In the genomic region with DNA sequence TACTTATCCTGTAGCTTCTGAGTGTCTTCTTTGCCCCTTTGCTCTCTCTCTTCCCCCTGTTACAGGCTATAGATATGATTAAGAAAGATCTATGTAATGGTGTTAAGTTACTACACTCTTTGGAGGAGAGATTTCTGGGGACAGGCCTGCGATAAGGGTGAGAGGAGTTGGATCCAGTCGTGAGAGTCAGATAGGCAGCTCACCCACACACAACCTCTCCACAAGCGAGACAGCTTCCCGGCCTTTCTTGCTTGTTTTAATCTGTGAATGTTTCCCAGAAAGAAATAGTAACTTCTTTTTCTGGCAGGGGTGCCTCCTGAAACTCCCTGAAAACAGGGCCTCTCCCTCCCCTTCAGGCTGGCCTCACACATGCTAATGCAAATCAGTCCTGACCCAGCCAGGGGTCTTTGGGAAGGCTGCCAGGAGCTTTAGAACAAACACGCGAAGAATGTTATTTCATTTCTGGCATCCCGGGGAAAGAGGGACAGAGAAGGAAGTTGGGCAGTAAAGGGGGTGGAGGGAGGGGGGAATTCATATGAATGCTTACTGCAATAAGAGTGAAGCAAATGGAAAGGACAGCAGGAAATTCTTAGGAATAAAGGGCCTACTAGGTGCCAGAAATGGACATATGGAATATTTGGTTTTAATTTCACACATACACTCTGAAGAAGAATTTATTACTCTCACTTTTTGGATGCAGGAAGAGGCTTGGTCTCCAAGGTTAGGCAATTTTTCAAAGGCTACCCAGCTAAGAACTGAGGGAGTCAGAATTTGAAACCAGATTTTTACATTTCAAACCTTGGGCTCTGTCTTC, we compare ENCODE assay signal across 11 cellular contexts.
A peak's percentile ranks its signal among the peaks of the same experiment; 100 is the strongest.
DNase-seq lines count a peak whose midpoint lies in the region; ATAC-seq and TF ChIP-seq lines count a peak whose summit lies in the region.
"Had no signal": no experiment of that assay in that cellular context is flagged by ENCODE, and none has a peak within 500 bp of the region (broad histone marks: within the 10 kb centered on the region; RNA-seq: fewer than 3 reads in every experiment).

No MANE protein-coding gene starts in this region.

- no peak overlapping the region for H2BK12ac ChIP-seq in neuronal stem cell (ENCODE audit: low read length)

- TF ChIP-seq POLR2A in adrenal gland (IDR thresholded peaks at IDR 0.05) = no peak
- TF ChIP-seq POLR2A in prostate gland (IDR thresholded peaks at IDR 0.05) = no peak

- H3K4ac ChIP-seq in neuronal stem cell (ENCODE audit: low read length) = no peak overlapping the region

- TF ChIP-seq CTCF in adrenal gland (IDR thresholded peaks at IDR 0.05) (no peak), heart right ventricle (IDR thresholded peaks at IDR 0.05) (no peak), prostate gland (IDR thresholded peaks at IDR 0.05) (no peak)

- no peak overlapping the region for H4K8ac ChIP-seq in neuronal stem cell (ENCODE audit: low read depth, low read length)

- H3K4me1 ChIP-seq in adrenal gland (replicated peaks in 1 of 2) = no peaks in the 10 kb centered on the region
- peaks cover 0 to 20% (median 14%) of the 10 kb centered on the region in 9 donors for H3K4me1 ChIP-seq in heart right ventricle
- H3K4me1 ChIP-seq in neuronal stem cell (ENCODE audit: control insufficient read depth in 2 of 2, insufficient read depth in 1 of 2, low read depth in 1 of 2, low read length in 2 of 2) = peaks cover 16 to 30% of the 10 kb centered on the region in 2 donors
- H3K4me1 ChIP-seq in prostate gland (replicated peaks) = no peaks in the 10 kb centered on the region

- no peak overlapping the region for H2AK5ac ChIP-seq in neuronal stem cell (ENCODE audit: low read depth, low read length)

- H3K27ac ChIP-seq in adrenal gland (peak overlapping the region in 2 of 5 donors; percentile 48 to 70), heart right ventricle (peak overlapping the region in 8 of 10 donors; percentile 6 to 64 (median 48)), neuronal stem cell (replicated peaks; ENCODE audit: low read length) (peak overlapping the region; percentile 79), prostate gland (no peak overlapping the region)
- H3K27ac ChIP-seq: C4-2B had no signal

- intact Hi-C loops in adrenal gland (cut with DNase I) = no loop called here
- intact Hi-C loops in heart right ventricle (cut with DNase I) = no loop called here
- intact Hi-C loops in prostate gland (cut with DNase I) = no loop called here

- H3K23ac ChIP-seq in neuronal stem cell (ENCODE audit: low read depth, low read length, poor library complexity) = no peak overlapping the region

- no peak overlapping the region for H3K14ac ChIP-seq in neuronal stem cell (ENCODE audit: low read length)

- ATAC-seq in heart right ventricle (peak in 7 of 8 donors; percentile 43 to 84 (median 70)), GM21619 (IDR thresholded peaks at IDR 0.05; ENCODE audit: unreplicated experiment) (no peak), GM21786 (IDR thresholded peaks at IDR 0.05; ENCODE audit: unreplicated experiment) (no peak)
- ATAC-seq: naive thymus-derived CD4-positive, alpha-beta T cell had no signal

- H2BK5ac ChIP-seq in neuronal stem cell (ENCODE audit: low read length) = no peak overlapping the region

- peak overlapping the region; percentile 18 for H3K4me2 ChIP-seq in neuronal stem cell (ENCODE audit: insufficient read depth, low read length, poor library complexity, severe bottlenecking)

- H2BK15ac ChIP-seq in neuronal stem cell (ENCODE audit: low read length) = no peak overlapping the region

- H3K27me3 ChIP-seq in adrenal gland (no peaks in the 10 kb centered on the region), heart right ventricle (no peaks in the 10 kb centered on the region), neuronal stem cell (ENCODE audit: control insufficient read depth in 3 of 3, insufficient read depth in 3 of 3, low read depth in 1 of 3, low read length in 3 of 3) (no peaks in the 10 kb centered on the region), prostate gland (replicated peaks; ENCODE audit: insufficient read depth) (no peaks in the 10 kb centered on the region)

- DNase-seq in EL (peak; percentile 74), adrenal gland (peak; percentile 21 to 77 (median 61)), heart right ventricle (peak in 1 of 2 donors; percentile 43), neuronal stem cell (ENCODE audit: low spot score) (peak; percentile 70), prostate gland (ENCODE audit: low spot score) (no peak), COR-L47 (lab: John Stamatoyannopoulos, UW) (no peak)
- DNase-seq: dermis blood vessel endothelial cell; naive thymus-derived CD4-positive, alpha-beta T cell had no signal

- no peak overlapping the region for H3K4me3 ChIP-seq in adrenal gland
- H3K4me3 ChIP-seq in heart right ventricle = no peak overlapping the region
- peak overlapping the region in 1 of 2 donors; percentile 13 for H3K4me3 ChIP-seq in neuronal stem cell (ENCODE audit: low read length in 2 of 2)
- H3K4me3 ChIP-seq in prostate gland = no peak overlapping the region

- H3K18ac ChIP-seq in neuronal stem cell (ENCODE audit: low read length) = no peak overlapping the region

- H3K36me3 ChIP-seq in adrenal gland (replicated peaks in 1 of 2) = no peaks in the 10 kb centered on the region
- H3K36me3 ChIP-seq in heart right ventricle = no peaks in the 10 kb centered on the region
- H3K36me3 ChIP-seq in neuronal stem cell (replicated peaks in 1 of 2; ENCODE audit: control insufficient read depth in 2 of 2, insufficient read depth in 2 of 2, low read length in 2 of 2) = no peaks in the 10 kb centered on the region
- H3K36me3 ChIP-seq in prostate gland = no peaks in the 10 kb centered on the region

- H3K9ac ChIP-seq in neuronal stem cell (ENCODE audit: low read depth, low read length, poor library complexity) = no peak overlapping the region

- H2BK120ac ChIP-seq in neuronal stem cell (ENCODE audit: low read depth, low read length) = no peak overlapping the region

- 46 to 67% (median 53%) methylated on average over 7 of the region's 7 CpGs for WGBS in adrenal gland, 4 donors
- WGBS in heart right ventricle, 2 donors = 12 to 16% methylated on average over 7 of the region's 7 CpGs
- no CpG with 5 or more reads among the region's 7 CpGs for WGBS in neuronal stem cell (ENCODE audit: extremely low coverage in 2 of 2, insufficient read length in 2 of 2, insufficient replicate concordance in 1 of 2), 2 donors
- WGBS in prostate gland = 24% methylated on average over 7 of the region's 7 CpGs

- H3K9me3 ChIP-seq in adrenal gland (replicated peaks in 1 of 3) (no peaks in the 10 kb centered on the region), heart right ventricle (no peaks in the 10 kb centered on the region), neuronal stem cell (replicated peaks in 1 of 2; ENCODE audit: control insufficient read depth in 2 of 2, insufficient read depth in 1 of 2, low read depth in 1 of 2, low read length in 2 of 2) (no peaks in the 10 kb centered on the region), prostate gland (no peaks in the 10 kb centered on the region)

- no peaks in the 10 kb centered on the region for H3K79me1 ChIP-seq in neuronal stem cell (ENCODE audit: low read depth, low read length)

- H4K91ac ChIP-seq in neuronal stem cell (ENCODE audit: low read depth, low read length, poor library complexity) = no peak overlapping the region

- H2AFZ ChIP-seq in neuronal stem cell (ENCODE audit: low read length) = peak overlapping the region; percentile 72

Comparison
In these comparisons a context has a peak if more than half of its experiments do, and no peak if none do; other contexts are left out.
1. DNase-seq: peak in EL (single experiment), adrenal gland (7 of 7) and neuronal stem cell (single experiment); none in prostate gland (single experiment) and COR-L47 (single experiment).
2. H3K27ac ChIP-seq: peak in heart right ventricle (8 of 10) and neuronal stem cell (single experiment); none in prostate gland (0 of 2).
3. ATAC-seq: peak in heart right ventricle (7 of 8); none in GM21619 (single experiment) and GM21786 (single experiment).